Comparison of ENCODE assay signal across 1 cellular context in genomic region chr18:79644006-79644665, GRCh38.
TF ChIP-seq lines count a peak whose summit lies in the region.

No MANE protein-coding gene starts in this region.

TF ChIP-seq in WTC11, 78 proteins besides CTCF, POLR2A, EP300 and RAD21 (continued from another document):
- no peak for TF ChIP-seq PRDM15 (CRISPR knock-in tag; IDR thresholded peaks at IDR 0.05)
- no peak for TF ChIP-seq CREB1 (CRISPR knock-in tag; IDR thresholded peaks at IDR 0.05)
- TF ChIP-seq SMAD3 (CRISPR knock-in tag; IDR thresholded peaks at IDR 0.05; ENCODE audit: borderline replicate concordance): no peak
- no peak for TF ChIP-seq ZNF281 (CRISPR knock-in tag; IDR thresholded peaks at IDR 0.05)
- TF ChIP-seq RORB (CRISPR knock-in tag; IDR thresholded peaks at IDR 0.05): no peak
- TF ChIP-seq OVOL2 (CRISPR knock-in tag; IDR thresholded peaks at IDR 0.05; ENCODE audit: borderline replicate concordance): no peak
- TF ChIP-seq MLX (CRISPR knock-in tag; IDR thresholded peaks at IDR 0.05): no peak
- no peak for TF ChIP-seq AFF4 (CRISPR knock-in tag; IDR thresholded peaks at IDR 0.05; ENCODE audit: borderline replicate concordance)
- TF ChIP-seq E2F4 (CRISPR knock-in tag; IDR thresholded peaks at IDR 0.05; ENCODE audit: borderline replicate concordance, low read depth): no peak
- TF ChIP-seq ESRRA (CRISPR knock-in tag; IDR thresholded peaks at IDR 0.05; ENCODE audit: borderline replicate concordance): no peak
- TF ChIP-seq SMAD4 (CRISPR knock-in tag; IDR thresholded peaks at IDR 0.05): no peak
- TF ChIP-seq ZNF423 (CRISPR knock-in tag; IDR thresholded peaks at IDR 0.05): peak; percentile 78
- no peak for TF ChIP-seq ZBTB43 (CRISPR knock-in tag; IDR thresholded peaks at IDR 0.05)
- no peak for TF ChIP-seq CDX4 (CRISPR knock-in tag; IDR thresholded peaks at IDR 0.05; ENCODE audit: borderline replicate concordance)
- TF ChIP-seq ZNF219 (CRISPR knock-in tag; IDR thresholded peaks at IDR 0.05; ENCODE audit: borderline replicate concordance): no peak
- 0 out of 2 replicates have a peak, but pooled peaks have one; percentile 31 for TF ChIP-seq TEAD1 (CRISPR knock-in tag; IDR thresholded peaks at IDR 0.05)
- TF ChIP-seq FOXP1 (CRISPR knock-in tag; IDR thresholded peaks at IDR 0.05; ENCODE audit: borderline replicate concordance): 0 out of 2 replicates have a peak, but pooled peaks have one; percentile 18
- TF ChIP-seq JUN (CRISPR knock-in tag; IDR thresholded peaks at IDR 0.05): no peak
- no peak for TF ChIP-seq ZNF138 (CRISPR knock-in tag; conservative IDR thresholded peaks at IDR 0.05)
- no peak for TF ChIP-seq FOXK1 (CRISPR knock-in tag; IDR thresholded peaks at IDR 0.05)
- no peak for TF ChIP-seq ZNF512 (CRISPR knock-in tag; IDR thresholded peaks at IDR 0.05; ENCODE audit: borderline replicate concordance)
- no peak for TF ChIP-seq ATF6 (CRISPR knock-in tag; IDR thresholded peaks at IDR 0.05)
- no peak for TF ChIP-seq ARID4B (CRISPR knock-in tag; IDR thresholded peaks at IDR 0.05; ENCODE audit: borderline replicate concordance)
- peak; percentile 55 for TF ChIP-seq SP1 (CRISPR knock-in tag; conservative IDR thresholded peaks at IDR 0.05)
- no peak for TF ChIP-seq TP53 (CRISPR knock-in tag; IDR thresholded peaks at IDR 0.05)
- no peak for TF ChIP-seq ZNF416 (CRISPR knock-in tag; IDR thresholded peaks at IDR 0.05)
